ENCODE assay signal across 1 cellular context in the genomic region with DNA sequence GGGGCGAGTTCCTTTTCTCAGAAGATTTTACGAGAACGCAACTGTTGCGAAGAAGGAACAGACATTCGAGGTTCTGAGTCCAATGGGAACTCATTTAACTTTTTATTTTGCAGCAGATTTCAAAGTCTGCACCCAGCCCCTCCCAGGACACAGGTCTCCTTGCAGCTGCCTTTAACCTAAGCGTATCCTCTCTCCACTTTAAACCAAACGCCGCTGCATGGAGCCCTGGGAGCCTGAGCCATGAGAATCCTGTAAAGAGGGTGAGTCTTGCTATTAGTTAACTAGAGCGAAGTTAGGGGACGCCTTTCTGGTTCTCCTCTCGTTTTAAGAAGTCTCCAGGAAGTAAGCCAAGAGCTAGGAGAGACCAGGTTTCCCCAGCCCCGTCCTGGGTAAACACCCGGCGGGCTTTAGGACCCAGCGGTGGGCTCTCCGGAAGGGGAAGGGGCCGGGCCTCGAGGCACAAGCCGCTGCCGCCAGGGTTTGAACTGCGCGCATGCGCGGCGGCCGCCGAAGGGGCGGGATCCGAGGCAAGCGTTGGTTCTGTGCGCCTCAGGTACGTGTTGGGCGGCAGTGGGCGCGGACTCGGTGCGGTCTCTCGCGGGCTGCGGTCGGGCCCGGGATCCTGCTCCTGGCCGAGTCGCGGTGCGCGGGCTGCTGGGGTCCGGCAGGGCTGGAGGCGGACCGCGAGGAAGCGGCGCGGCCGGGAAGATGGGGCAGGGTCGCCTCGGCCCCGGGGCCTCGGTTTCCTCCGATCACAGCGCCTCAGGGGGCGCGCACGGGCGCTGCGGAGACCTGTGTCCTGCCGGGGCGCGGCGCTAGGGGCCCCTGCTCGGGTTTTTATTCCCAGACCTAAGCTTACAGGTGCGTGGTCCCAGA.
TF ChIP-seq lines count a peak whose summit lies in the region.

A gene (plus strand): TSS at position 510 of the 876 bp plus-strand sequence. CDS start 7,188 bp downstream, outside the sequence.

TF ChIP-seq in HepG2, 621 proteins besides CTCF, POLR2A, EP300 and RAD21 (continued from another document and continues in another):
- TF ChIP-seq, protein P1, sequence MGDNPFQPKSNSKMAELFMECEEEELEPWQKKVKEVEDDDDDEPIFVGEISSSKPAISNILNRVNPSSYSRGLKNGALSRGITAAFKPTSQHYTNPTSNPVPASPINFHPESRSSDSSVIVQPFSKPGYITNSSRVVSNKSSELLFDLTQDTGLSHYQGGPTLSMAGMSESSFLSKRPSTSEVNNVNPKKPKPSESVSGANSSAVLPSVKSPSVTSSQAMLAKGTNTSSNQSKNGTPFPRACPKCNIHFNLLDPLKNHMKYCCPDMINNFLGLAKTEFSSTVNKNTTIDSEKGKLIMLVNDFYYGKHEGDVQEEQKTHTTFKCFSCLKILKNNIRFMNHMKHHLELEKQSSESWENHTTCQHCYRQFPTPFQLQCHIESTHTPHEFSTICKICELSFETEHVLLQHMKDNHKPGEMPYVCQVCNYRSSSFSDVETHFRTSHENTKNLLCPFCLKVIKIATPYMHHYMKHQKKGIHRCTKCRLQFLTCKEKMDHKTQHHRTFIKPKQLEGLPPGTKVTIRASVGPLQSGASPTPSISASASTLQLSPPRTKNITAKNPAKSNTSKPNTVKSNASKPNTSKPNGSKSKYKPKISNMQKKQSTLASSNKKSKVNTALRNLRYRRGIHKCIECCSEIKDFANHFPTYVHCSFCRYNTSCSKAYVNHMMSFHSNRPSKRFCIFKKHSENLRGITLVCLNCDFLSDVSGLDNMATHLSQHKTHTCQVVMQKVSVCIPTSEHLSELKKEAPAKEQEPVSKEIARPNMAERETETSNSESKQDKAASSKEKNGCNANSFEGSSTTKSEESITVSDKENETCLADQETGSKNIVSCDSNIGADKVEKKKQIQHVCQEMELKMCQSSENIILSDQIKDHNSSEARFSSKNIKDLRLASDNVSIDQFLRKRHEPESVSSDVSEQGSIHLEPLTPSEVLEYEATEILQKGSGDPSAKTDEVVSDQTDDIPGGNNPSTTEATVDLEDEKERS (CRISPR knock-in tag; IDR thresholded peaks at IDR 0.05), result no peak; the same call in 1 of the 2 replicates
- TF ChIP-seq KDM3A (CRISPR knock-in tag; IDR thresholded peaks at IDR 0.05; ENCODE audit: low read depth), result no peak
- TF ChIP-seq FOXM1 (CRISPR knock-in tag; IDR thresholded peaks at IDR 0.05), result no peak
- TF ChIP-seq ZNF337 (CRISPR knock-in tag; IDR thresholded peaks at IDR 0.05; ENCODE audit: borderline replicate concordance, low read depth), result no peak
- TF ChIP-seq, protein P2, sequence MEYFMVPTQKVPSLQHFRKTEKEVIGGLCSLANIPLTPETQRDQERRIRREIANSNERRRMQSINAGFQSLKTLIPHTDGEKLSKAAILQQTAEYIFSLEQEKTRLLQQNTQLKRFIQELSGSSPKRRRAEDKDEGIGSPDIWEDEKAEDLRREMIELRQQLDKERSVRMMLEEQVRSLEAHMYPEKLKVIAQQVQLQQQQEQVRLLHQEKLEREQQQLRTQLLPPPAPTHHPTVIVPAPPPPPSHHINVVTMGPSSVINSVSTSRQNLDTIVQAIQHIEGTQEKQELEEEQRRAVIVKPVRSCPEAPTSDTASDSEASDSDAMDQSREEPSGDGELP (IDR thresholded peaks at IDR 0.05; ENCODE audit: borderline replicate concordance, low read depth), result no peak
- TF ChIP-seq, protein P3, sequence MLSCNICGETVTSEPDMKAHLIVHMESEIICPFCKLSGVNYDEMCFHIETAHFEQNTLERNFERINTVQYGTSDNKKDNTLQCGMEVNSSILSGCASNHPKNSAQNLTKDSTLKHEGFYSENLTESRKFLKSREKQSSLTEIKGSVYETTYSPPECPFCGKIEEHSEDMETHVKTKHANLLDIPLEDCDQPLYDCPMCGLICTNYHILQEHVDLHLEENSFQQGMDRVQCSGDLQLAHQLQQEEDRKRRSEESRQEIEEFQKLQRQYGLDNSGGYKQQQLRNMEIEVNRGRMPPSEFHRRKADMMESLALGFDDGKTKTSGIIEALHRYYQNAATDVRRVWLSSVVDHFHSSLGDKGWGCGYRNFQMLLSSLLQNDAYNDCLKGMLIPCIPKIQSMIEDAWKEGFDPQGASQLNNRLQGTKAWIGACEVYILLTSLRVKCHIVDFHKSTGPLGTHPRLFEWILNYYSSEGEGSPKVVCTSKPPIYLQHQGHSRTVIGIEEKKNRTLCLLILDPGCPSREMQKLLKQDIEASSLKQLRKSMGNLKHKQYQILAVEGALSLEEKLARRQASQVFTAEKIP (CRISPR knock-in tag; IDR thresholded peaks at IDR 0.05; ENCODE audit: borderline replicate concordance), result no peak
- TF ChIP-seq SATB2 (CRISPR knock-in tag; IDR thresholded peaks at IDR 0.05), result no peak
- no peak for TF ChIP-seq RNF2 (conservative IDR thresholded peaks at IDR 0.05; ENCODE audit: low read depth)
- no peak for TF ChIP-seq TEAD3 (CRISPR knock-in tag; optimal IDR thresholded peaks at IDR 0.05; ENCODE audit: borderline replicate concordance)
- TF ChIP-seq, protein P4, sequence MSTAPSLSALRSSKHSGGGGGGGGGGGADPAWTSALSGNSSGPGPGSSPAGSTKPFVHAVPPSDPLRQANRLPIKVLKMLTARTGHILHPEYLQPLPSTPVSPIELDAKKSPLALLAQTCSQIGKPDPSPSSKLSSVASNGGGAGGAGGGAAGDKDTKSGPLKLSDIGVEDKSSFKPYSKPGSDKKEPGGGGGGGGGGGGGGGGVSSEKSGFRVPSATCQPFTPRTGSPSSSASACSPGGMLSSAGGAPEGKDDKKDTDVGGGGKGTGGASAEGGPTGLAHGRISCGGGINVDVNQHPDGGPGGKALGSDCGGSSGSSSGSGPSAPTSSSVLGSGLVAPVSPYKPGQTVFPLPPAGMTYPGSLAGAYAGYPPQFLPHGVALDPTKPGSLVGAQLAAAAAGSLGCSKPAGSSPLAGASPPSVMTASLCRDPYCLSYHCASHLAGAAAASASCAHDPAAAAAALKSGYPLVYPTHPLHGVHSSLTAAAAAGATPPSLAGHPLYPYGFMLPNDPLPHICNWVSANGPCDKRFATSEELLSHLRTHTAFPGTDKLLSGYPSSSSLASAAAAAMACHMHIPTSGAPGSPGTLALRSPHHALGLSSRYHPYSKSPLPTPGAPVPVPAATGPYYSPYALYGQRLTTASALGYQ (CRISPR knock-in tag; IDR thresholded peaks at IDR 0.05), result peak; percentile 46; the same call in 1 of the 2 replicates
- TF ChIP-seq PHF8 (CRISPR knock-in tag; IDR thresholded peaks at IDR 0.05), result peak; percentile 88
- TF ChIP-seq, protein P5, sequence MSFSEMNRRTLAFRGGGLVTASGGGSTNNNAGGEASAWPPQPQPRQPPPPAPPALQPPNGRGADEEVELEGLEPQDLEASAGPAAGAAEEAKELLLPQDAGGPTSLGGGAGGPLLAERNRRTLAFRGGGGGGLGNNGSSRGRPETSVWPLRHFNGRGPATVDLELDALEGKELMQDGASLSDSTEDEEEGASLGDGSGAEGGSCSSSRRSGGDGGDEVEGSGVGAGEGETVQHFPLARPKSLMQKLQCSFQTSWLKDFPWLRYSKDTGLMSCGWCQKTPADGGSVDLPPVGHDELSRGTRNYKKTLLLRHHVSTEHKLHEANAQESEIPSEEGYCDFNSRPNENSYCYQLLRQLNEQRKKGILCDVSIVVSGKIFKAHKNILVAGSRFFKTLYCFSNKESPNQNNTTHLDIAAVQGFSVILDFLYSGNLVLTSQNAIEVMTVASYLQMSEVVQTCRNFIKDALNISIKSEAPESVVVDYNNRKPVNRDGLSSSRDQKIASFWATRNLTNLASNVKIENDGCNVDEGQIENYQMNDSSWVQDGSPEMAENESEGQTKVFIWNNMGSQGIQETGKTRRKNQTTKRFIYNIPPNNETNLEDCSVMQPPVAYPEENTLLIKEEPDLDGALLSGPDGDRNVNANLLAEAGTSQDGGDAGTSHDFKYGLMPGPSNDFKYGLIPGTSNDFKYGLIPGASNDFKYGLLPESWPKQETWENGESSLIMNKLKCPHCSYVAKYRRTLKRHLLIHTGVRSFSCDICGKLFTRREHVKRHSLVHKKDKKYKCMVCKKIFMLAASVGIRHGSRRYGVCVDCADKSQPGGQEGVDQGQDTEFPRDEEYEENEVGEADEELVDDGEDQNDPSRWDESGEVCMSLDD (CRISPR knock-in tag; IDR thresholded peaks at IDR 0.05; ENCODE audit: borderline replicate concordance), result no peak
- TF ChIP-seq EHMT2 (IDR thresholded peaks at IDR 0.05; ENCODE audit: borderline replicate concordance, low read depth, low read length), result no peak
- TF ChIP-seq ZNF44 (CRISPR knock-in tag; IDR thresholded peaks at IDR 0.05), result no peak
- no peak for TF ChIP-seq GTF3A (CRISPR knock-in tag; conservative IDR thresholded peaks at IDR 0.05)
- TF ChIP-seq, protein P6, sequence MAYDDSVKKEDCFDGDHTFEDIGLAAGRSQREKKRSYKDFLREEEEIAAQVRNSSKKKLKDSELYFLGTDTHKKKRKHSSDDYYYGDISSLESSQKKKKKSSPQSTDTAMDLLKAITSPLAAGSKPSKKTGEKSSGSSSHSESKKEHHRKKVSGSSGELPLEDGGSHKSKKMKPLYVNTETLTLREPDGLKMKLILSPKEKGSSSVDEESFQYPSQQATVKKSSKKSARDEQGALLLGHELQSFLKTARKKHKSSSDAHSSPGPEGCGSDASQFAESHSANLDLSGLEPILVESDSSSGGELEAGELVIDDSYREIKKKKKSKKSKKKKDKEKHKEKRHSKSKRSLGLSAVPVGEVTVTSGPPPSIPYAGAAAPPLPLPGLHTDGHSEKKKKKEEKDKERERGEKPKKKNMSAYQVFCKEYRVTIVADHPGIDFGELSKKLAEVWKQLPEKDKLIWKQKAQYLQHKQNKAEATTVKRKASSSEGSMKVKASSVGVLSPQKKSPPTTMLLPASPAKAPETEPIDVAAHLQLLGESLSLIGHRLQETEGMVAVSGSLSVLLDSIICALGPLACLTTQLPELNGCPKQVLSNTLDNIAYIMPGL (CRISPR knock-in tag; IDR thresholded peaks at IDR 0.05; ENCODE audit: borderline replicate concordance in 1 of 2, low read depth in 1 of 2), result peak; percentile 62 to 76; a peak in 3 of 4 replicates
- TF ChIP-seq CREM (IDR thresholded peaks at IDR 0.05), result no peak
- TF ChIP-seq CREM (CRISPR knock-in tag; IDR thresholded peaks at IDR 0.05), result no peak
- TF ChIP-seq TMF1 (CRISPR knock-in tag; IDR thresholded peaks at IDR 0.05; ENCODE audit: low read depth), result no peak
- TF ChIP-seq ZSCAN30 (CRISPR knock-in tag; IDR thresholded peaks at IDR 0.05), result peak; percentile 40; the same call in 1 of the 2 replicates
- TF ChIP-seq ZMAT3 (CRISPR knock-in tag; conservative IDR thresholded peaks at IDR 0.05), result 0 out of 2 replicates have a peak, but pooled peaks have one; percentile 20
- TF ChIP-seq, protein P7, sequence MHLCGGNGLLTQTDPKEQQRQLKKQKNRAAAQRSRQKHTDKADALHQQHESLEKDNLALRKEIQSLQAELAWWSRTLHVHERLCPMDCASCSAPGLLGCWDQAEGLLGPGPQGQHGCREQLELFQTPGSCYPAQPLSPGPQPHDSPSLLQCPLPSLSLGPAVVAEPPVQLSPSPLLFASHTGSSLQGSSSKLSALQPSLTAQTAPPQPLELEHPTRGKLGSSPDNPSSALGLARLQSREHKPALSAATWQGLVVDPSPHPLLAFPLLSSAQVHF (CRISPR knock-in tag; IDR thresholded peaks at IDR 0.05), result no peak; the same call in 1 of the 2 replicates
- no peak for TF ChIP-seq ZNF737 (CRISPR knock-in tag; IDR thresholded peaks at IDR 0.05; ENCODE audit: borderline replicate concordance)
- peak; percentile 86 for TF ChIP-seq HNRNPLL (IDR thresholded peaks at IDR 0.05; ENCODE audit: low read depth, low read length, poor library complexity, severe bottlenecking)
- TF ChIP-seq, protein P8, sequence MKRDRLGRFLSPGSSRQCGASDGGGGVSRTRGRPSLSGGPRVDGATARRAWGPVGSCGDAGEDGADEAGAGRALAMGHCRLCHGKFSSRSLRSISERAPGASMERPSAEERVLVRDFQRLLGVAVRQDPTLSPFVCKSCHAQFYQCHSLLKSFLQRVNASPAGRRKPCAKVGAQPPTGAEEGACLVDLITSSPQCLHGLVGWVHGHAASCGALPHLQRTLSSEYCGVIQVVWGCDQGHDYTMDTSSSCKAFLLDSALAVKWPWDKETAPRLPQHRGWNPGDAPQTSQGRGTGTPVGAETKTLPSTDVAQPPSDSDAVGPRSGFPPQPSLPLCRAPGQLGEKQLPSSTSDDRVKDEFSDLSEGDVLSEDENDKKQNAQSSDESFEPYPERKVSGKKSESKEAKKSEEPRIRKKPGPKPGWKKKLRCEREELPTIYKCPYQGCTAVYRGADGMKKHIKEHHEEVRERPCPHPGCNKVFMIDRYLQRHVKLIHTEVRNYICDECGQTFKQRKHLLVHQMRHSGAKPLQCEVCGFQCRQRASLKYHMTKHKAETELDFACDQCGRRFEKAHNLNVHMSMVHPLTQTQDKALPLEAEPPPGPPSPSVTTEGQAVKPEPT (CRISPR knock-in tag; IDR thresholded peaks at IDR 0.05; ENCODE audit: low read depth), result no peak
- TF ChIP-seq REPIN1 (CRISPR knock-in tag; IDR thresholded peaks at IDR 0.05; ENCODE audit: borderline replicate concordance, low read depth), result no peak
- TF ChIP-seq, protein P9, sequence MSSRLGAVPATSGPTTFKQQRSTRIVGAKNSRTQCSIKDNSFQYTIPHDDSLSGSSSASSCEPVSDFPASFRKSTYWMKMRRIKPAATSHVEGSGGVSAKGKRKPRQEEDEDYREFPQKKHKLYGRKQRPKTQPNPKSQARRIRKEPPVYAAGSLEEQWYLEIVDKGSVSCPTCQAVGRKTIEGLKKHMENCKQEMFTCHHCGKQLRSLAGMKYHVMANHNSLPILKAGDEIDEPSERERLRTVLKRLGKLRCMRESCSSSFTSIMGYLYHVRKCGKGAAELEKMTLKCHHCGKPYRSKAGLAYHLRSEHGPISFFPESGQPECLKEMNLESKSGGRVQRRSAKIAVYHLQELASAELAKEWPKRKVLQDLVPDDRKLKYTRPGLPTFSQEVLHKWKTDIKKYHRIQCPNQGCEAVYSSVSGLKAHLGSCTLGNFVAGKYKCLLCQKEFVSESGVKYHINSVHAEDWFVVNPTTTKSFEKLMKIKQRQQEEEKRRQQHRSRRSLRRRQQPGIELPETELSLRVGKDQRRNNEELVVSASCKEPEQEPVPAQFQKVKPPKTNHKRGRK (CRISPR knock-in tag; IDR thresholded peaks at IDR 0.05), result no peak
- TF ChIP-seq ELF3 (CRISPR knock-in tag; IDR thresholded peaks at IDR 0.05), result peak; percentile 89
- TF ChIP-seq THAP11 (CRISPR knock-in tag; IDR thresholded peaks at IDR 0.05), result peak; percentile 85
- no peak for TF ChIP-seq NCOA1 (CRISPR knock-in tag; IDR thresholded peaks at IDR 0.05)
- no peak; the same call in 1 of the 2 replicates for TF ChIP-seq ZNF234 (CRISPR knock-in tag; conservative IDR thresholded peaks at IDR 0.05)
- TF ChIP-seq SIX4 (CRISPR knock-in tag; IDR thresholded peaks at IDR 0.05), result 0 out of 2 replicates have a peak, but pooled peaks have one; percentile 33
- no peak for TF ChIP-seq ZNF75D (CRISPR knock-in tag; IDR thresholded peaks at IDR 0.05; ENCODE audit: borderline replicate concordance)
